Comparison of ENCODE assay signal across 1 cellular context in genomic region chr2:195370167-195370943, GRCh38.
TF ChIP-seq lines count a peak whose summit lies in the region.

No MANE protein-coding gene starts in this region.

TF ChIP-seq in K562, 482 proteins besides CTCF, POLR2A, EP300 and RAD21 (continued from another document):
- no peak for TF ChIP-seq ZC3H8 (IDR thresholded peaks at IDR 0.05)
- TF ChIP-seq PREB (CRISPR knock-in tag; IDR thresholded peaks at IDR 0.05), result no peak
- no peak for TF ChIP-seq CBFB (CRISPR knock-in tag; IDR thresholded peaks at IDR 0.05)
- no peak for TF ChIP-seq AFF4 (CRISPR knock-in tag; IDR thresholded peaks at IDR 0.05)
- no peak for TF ChIP-seq ZNF24 (IDR thresholded peaks at IDR 0.05)
- TF ChIP-seq SRSF7 (optimal IDR thresholded peaks at IDR 0.05; ENCODE audit: low read depth, low read length), result no peak
- no peak for TF ChIP-seq RBFOX2 (IDR thresholded peaks at IDR 0.05; ENCODE audit: low read depth, low read length)
- TF ChIP-seq ZNF347 (CRISPR knock-in tag; IDR thresholded peaks at IDR 0.05; ENCODE audit: low read depth), result no peak
- TF ChIP-seq STAT6 (CRISPR knock-in tag; IDR thresholded peaks at IDR 0.05), result no peak
- TF ChIP-seq ZNF175 (CRISPR knock-in tag; IDR thresholded peaks at IDR 0.05; ENCODE audit: low read depth), result no peak
